ENCODE assay signal across 1 cellular context in genomic region chr10:73940634-73941221, GRCh38.
A peak's percentile ranks its signal among the peaks of the same experiment; 100 is the strongest.
TF ChIP-seq lines count a peak whose summit lies in the region.

No MANE protein-coding gene starts in this region.

TF ChIP-seq in K562, 482 proteins besides CTCF, POLR2A, EP300 and RAD21 (continued from another document and continues in another):
- TF ChIP-seq CUX1 (CRISPR knock-in tag; IDR thresholded peaks at IDR 0.05) (no peak), KLF6 (CRISPR knock-in tag; IDR thresholded peaks at IDR 0.05; ENCODE audit: borderline replicate concordance) (peak; percentile 95), CBFA2T3 (IDR thresholded peaks at IDR 0.05) (0 out of 2 replicates have a peak, but pooled peaks have one; percentile 5), ARID2 (IDR thresholded peaks at IDR 0.05) (peak; percentile 99), MXI1 (IDR thresholded peaks at IDR 0.05; ENCODE audit: low read depth, low read length) (no peak), GABPA (tag; conservative IDR thresholded peaks at IDR 0.05; ENCODE audit: low read depth) (peak; percentile 43; the same call in 1 of the 2 replicates), ELK1 (CRISPR knock-in tag; IDR thresholded peaks at IDR 0.05) (no peak), ATF4 (CRISPR knock-in tag; IDR thresholded peaks at IDR 0.05) (no peak), ZNF512 (tag; IDR thresholded peaks at IDR 0.05) (no peak), HSF4 (CRISPR knock-in tag; IDR thresholded peaks at IDR 0.05; ENCODE audit: borderline replicate concordance) (no peak), ETV6 (IDR thresholded peaks at IDR 0.05; ENCODE audit: borderline replicate concordance in 1 of 2, low read depth in 2 of 2, low read length in 1 of 2) (no peak; a peak in 1 of 4 replicates), ETV6 (CRISPR knock-in tag; IDR thresholded peaks at IDR 0.05; ENCODE audit: borderline replicate concordance) (no peak), ATF3 (IDR thresholded peaks at IDR 0.05) (no peak), ATF3 (CRISPR knock-in tag; conservative IDR thresholded peaks at IDR 0.05) (peak; percentile 84; the same call in 1 of the 2 replicates), BRD9 (IDR thresholded peaks at IDR 0.05; ENCODE audit: low read depth, partially characterized antibody) (peak; percentile 98), SPI1 (IDR thresholded peaks at IDR 0.05; ENCODE audit: borderline replicate concordance, low read depth, low read length) (no peak), ZBTB9 (CRISPR knock-in tag; IDR thresholded peaks at IDR 0.05) (peak; percentile 32; the same call in 1 of the 2 replicates), KLF13 (tag; IDR thresholded peaks at IDR 0.05; ENCODE audit: borderline replicate concordance, low read depth) (peak; percentile 77; the same call in 1 of the 2 replicates), ZNF311 (CRISPR knock-in tag; IDR thresholded peaks at IDR 0.05) (no peak), BRCA1 (IDR thresholded peaks at IDR 0.05) (no peak), BRCA1 (CRISPR knock-in tag; IDR thresholded peaks at IDR 0.05) (no peak), POLR2AphosphoS5 (IDR thresholded peaks at IDR 0.05; ENCODE audit: control insufficient read depth, insufficient read depth, low read depth, low read length) (0 out of 2 replicates have a peak, but pooled peaks have one; percentile 22), PKNOX1 (IDR thresholded peaks at IDR 0.05) (no peak), FOXK2 (conservative IDR thresholded peaks at IDR 0.05 in 1 of 2, IDR thresholded peaks at IDR 0.05 in 1 of 2; ENCODE audit: low read depth in 2 of 2) (0 out of 4 replicates have a peak, but pooled peaks of 1 of the 2 experiments have one; percentile 37), FOXJ3 (CRISPR knock-in tag; IDR thresholded peaks at IDR 0.05) (no peak), POLR2B (IDR thresholded peaks at IDR 0.05; ENCODE audit: low read depth, partially characterized antibody) (peak; percentile 32), TRIM25 (IDR thresholded peaks at IDR 0.05; ENCODE audit: borderline replicate concordance) (no peak), NCOA6 (IDR thresholded peaks at IDR 0.05) (no peak), ZFP1 (CRISPR knock-in tag; IDR thresholded peaks at IDR 0.05) (no peak), CHD4 (IDR thresholded peaks at IDR 0.05; ENCODE audit: insufficient read depth, insufficient replicate concordance, low read depth, low read length, poor library complexity, severe bottlenecking) (no peak), NEUROD1 (IDR thresholded peaks at IDR 0.05; ENCODE audit: borderline replicate concordance, low read depth, low read length, partially characterized antibody) (peak; percentile 60), JUNB (CRISPR knock-in tag; conservative IDR thresholded peaks at IDR 0.05) (no peak), ZBTB1 (CRISPR knock-in tag; IDR thresholded peaks at IDR 0.05; ENCODE audit: borderline replicate concordance, low read depth) (no peak), ZNF239 (CRISPR knock-in tag; IDR thresholded peaks at IDR 0.05) (no peak), RFX1 (IDR thresholded peaks at IDR 0.05) (no peak), E2F4 (CRISPR knock-in tag; IDR thresholded peaks at IDR 0.05; ENCODE audit: low read depth) (no peak), HDAC3 (IDR thresholded peaks at IDR 0.05; ENCODE audit: borderline replicate concordance, partially characterized antibody) (no peak), MTA3 (IDR thresholded peaks at IDR 0.05; ENCODE audit: borderline replicate concordance) (peak; percentile 85), SFPQ (IDR thresholded peaks at IDR 0.05; ENCODE audit: low read depth, low read length) (no peak), BCOR (IDR thresholded peaks at IDR 0.05) (no peak), GMEB1 (CRISPR knock-in tag; IDR thresholded peaks at IDR 0.05) (no peak)
